In genomic region chr16:4614571-4615388, GRCh38 we compare ENCODE assay signal across 8 cellular contexts.
DNase-seq lines count a peak whose midpoint lies in the region; ATAC-seq lines count a peak whose summit lies in the region.

UBALD1 (minus strand) TSS chr16:4614888; CDS start chr16:4614797, 91 bp downstream.

- DNase-seq in AG20443 (ENCODE audit: low spot score) (peak; percentile 90), NCI-H345 treated with DMSO at 0.1 percent for 48 hours (lab: John Stamatoyannopoulos, UW; ENCODE audit: unreplicated experiment) (peak; percentile 76), cerebellar nuclear complex (lab: John Stamatoyannopoulos, UW) (peak; percentile 26 to 47), kidney glomerular epithelial cell (lab: John Stamatoyannopoulos, UW) (peak; percentile 61)
- peak; percentile 68 for DNase-seq in activated CD4-positive, alpha-beta T cell treated with anti-CD3 and anti-CD28 coated beads for 1 hour
- DNase-seq in stimulated activated CD4-positive, alpha-beta T cell treated with anti-CD3 and anti-CD28 coated beads, Interleukin-1b, Interleukin-23, amount 100 ng/mL, for 1 hour (ENCODE audit: low read depth in 2 of 2) = peak; percentile 32 to 57

- ATAC-seq in GM19023 (IDR thresholded peaks at IDR 0.05; ENCODE audit: unreplicated experiment) = peak; percentile 53
- peak; percentile 53 for ATAC-seq in HG03175 (IDR thresholded peaks at IDR 0.05; ENCODE audit: unreplicated experiment)

Comparison
In these comparisons a context has a peak if more than half of its experiments do, and no peak if none do; other contexts are left out.
1. Peak in every context shown above with its lines: DNase-seq and ATAC-seq.
2. DNase-seq: peak in every context shown above with its lines; median percentile 90 in AG20443; 76 in NCI-H345 treated with DMSO at 0.1 percent for 48 hours; 68 in activated CD4-positive, alpha-beta T cell treated with anti-CD3 and anti-CD28 coated beads for 1 hour; 61 in kidney glomerular epithelial cell; 44 in stimulated activated CD4-positive, alpha-beta T cell treated with anti-CD3 and anti-CD28 coated beads, Interleukin-1b, Interleukin-23, amount 100 ng/mL, for 1 hour; 36 in cerebellar nuclear complex.